Comparison of ENCODE assay signal across 14 cellular contexts in genomic region chr7:22331704-22332103, GRCh38.
"Had no signal": no experiment of that assay in that cellular context is flagged by ENCODE, and none has a peak within 500 bp of the region (broad histone marks: within the 10 kb centered on the region; RNA-seq: fewer than 3 reads in every experiment).

No MANE protein-coding gene starts in this region.

- ATAC-seq: activated T-helper 17 cell treated with anti-CD3 and anti-CD28 coated beads, Interleukin-2, amount 50 U/mL, for 72 hours; gastrocnemius medialis; T-helper 17 cell had no signal

- H3K4me2 ChIP-seq: neural progenitor cell had no signal

- H2AFZ ChIP-seq: neural progenitor cell had no signal

- H3K4me1 ChIP-seq: gastrocnemius medialis, tibial artery had no signal

- H3K27ac ChIP-seq: gastrocnemius medialis, neural progenitor cell, skin epidermis, tibial artery had no signal

- H3K9me3 ChIP-seq: gastrocnemius medialis, pancreas, tibial artery had no signal

- H3K27me3 ChIP-seq: dorsolateral prefrontal cortex, gastrocnemius medialis, neural progenitor cell, pancreas had no signal

- H3K4me3 ChIP-seq: gastrocnemius medialis, neural progenitor cell, pancreas, skin epidermis, tibial artery had no signal

- H3K36me3 ChIP-seq: gastrocnemius medialis, neural progenitor cell, pancreas, tibial artery had no signal

- FAIRE-seq: endometrium, kidney, pancreas had no signal

- H3K9ac ChIP-seq: neural progenitor cell had no signal

- DNase-seq: activated B cell treated with CpG ODN at 0.5 μM for 24 hours; activated CD4-positive, alpha-beta T cell treated with anti-CD3 and anti-CD28 coated beads, Interleukin-2, amount 10 ng/mL, durations not matched to agents 7 days and 5 days; activated T-cell treated with anti-CD3 and anti-CD28 coated beads for 4 hours; amygdala; dorsolateral prefrontal cortex; gastrocnemius medialis; kidney; pancreas; T-helper 17 cell; tibial artery had no signal
